21 cellular contexts compared by ENCODE assay signal in the genomic region with DNA sequence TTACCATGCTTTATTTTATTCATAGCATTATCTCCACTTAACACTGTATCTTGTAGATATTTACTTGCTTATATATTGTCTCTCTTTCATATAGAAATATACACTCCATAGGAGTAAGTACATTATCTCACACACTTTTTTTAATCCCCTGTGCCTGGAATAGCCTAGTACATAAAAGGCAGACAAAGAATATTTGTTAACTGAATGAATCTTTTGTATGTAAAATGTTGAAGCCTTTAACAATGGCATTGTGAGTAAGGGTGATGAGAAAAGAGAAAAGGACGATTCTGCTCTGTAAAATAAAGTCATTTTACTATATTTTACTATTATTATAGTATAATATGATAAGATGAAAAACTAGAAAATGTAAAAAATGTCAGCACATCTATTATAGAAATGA.
"Had no signal": no experiment of that assay in that cellular context is flagged by ENCODE, and none has a peak within 500 bp of the region (broad histone marks: within the 10 kb centered on the region; RNA-seq: fewer than 3 reads in every experiment).

No MANE protein-coding gene starts in this region.

- H3K27ac ChIP-seq: foreskin keratinocyte, heart left ventricle, left ventricle myocardium inferior, lower lobe of right lung, parathyroid adenoma, psoas muscle, spleen had no signal

- ATAC-seq: foreskin keratinocyte; heart left ventricle; lower lobe of right lung; naive thymus-derived CD4-positive, alpha-beta T cell; psoas muscle; sciatic nerve; stimulated activated memory B cell treated with anti-CD40 and anti-IgM and Interleukin-4, amounts not matched to agents 10 μg/mL and 1 μg/mL and 100 μg/mL, for 72 hours had no signal

- H3K4me1 ChIP-seq: foreskin keratinocyte, heart left ventricle, left ventricle myocardium inferior, lower lobe of right lung, parathyroid adenoma, psoas muscle, spleen had no signal

- DNase-seq: dermis blood vessel endothelial cell; effector CD4-positive, alpha-beta T cell; endodermal cell; erythroblast; foreskin keratinocyte; heart left ventricle; kidney glomerular epithelial cell; left ventricle myocardium inferior; lower lobe of right lung; mesenchymal stem cell; naive thymus-derived CD4-positive, alpha-beta T cell; nephron progenitor cell; psoas muscle; spleen; stimulated activated CD4-positive, alpha-beta T cell treated with anti-CD3 and anti-CD28 coated beads, Interleukin-15, amount 100 ng/mL, for 24 hours; stimulated activated CD4-positive, alpha-beta T cell treated with anti-CD3 and anti-CD28 coated beads, Interleukin-1b, Interleukin-23, amount 100 ng/mL, for 48 hours; stimulated activated CD4-positive, alpha-beta T cell treated with anti-CD3 and anti-CD28 coated beads, Interleukin-4, amount 100 ng/mL, for 24 hours; trophoblast cell had no signal

- H3K9me3 ChIP-seq: lower lobe of right lung, psoas muscle had no signal

- H3K27me3 ChIP-seq: heart left ventricle, spleen had no signal

- H3K4me3 ChIP-seq: heart left ventricle, left ventricle myocardium inferior, lower lobe of right lung, psoas muscle, spleen had no signal

- H3K36me3 ChIP-seq: heart left ventricle, left ventricle myocardium inferior, lower lobe of right lung, spleen had no signal
